In genomic region chr9:470795-471194, GRCh38 we compare ENCODE assay signal across 8 cellular contexts. TPM values are rescaled to one million over a fixed set of nuclear protein-coding genes. Genes with fewer than 3 reads are reported as not detected.
A peak's percentile ranks its signal among the peaks of the same experiment; 100 is the strongest.
DNase-seq lines count a peak whose midpoint lies in the region; ATAC-seq and TF ChIP-seq lines count a peak whose summit lies in the region.

No MANE protein-coding gene starts in this region.

- H3K4me2 ChIP-seq in BLaER1 (peak overlapping the region; percentile 86), Loucy (ENCODE audit: low read depth, low read length, poor library complexity, severe bottlenecking) (peak overlapping the region; percentile 98)

- H3K27me3 ChIP-seq in BLaER1 (no peaks in the 10 kb centered on the region), Loucy (ENCODE audit: insufficient read depth, low read length, poor library complexity, severe bottlenecking) (no peaks in the 10 kb centered on the region), dorsolateral prefrontal cortex (no peaks in the 10 kb centered on the region)

- H4K20me1 ChIP-seq in BLaER1 (no peaks in the 10 kb centered on the region), Loucy (ENCODE audit: insufficient read depth, low read length, poor library complexity, severe bottlenecking) (no peaks in the 10 kb centered on the region)

- peak overlapping the region; percentile 95 for H2AFZ ChIP-seq in Loucy (ENCODE audit: low read length)

- H3K36me3 ChIP-seq in BLaER1 (no peaks in the 10 kb centered on the region), Loucy (ENCODE audit: insufficient read depth, low read length) (peaks cover 6% of the 10 kb centered on the region; the same call in 1 of the 2 replicates)

- no peaks in the 10 kb centered on the region for H3K27me3 Mint-ChIP-seq in nephron (ENCODE audit: low read depth)

- H3K27ac ChIP-seq in BLaER1 (peak overlapping the region; percentile 60), dorsolateral prefrontal cortex (peak overlapping the region in 41 of 59 donors; percentile 4 to 94 (median 79))

- H3K4me1 ChIP-seq in BLaER1 (peaks cover 27% of the 10 kb centered on the region), Loucy (ENCODE audit: insufficient read depth, low read length, poor library complexity, severe bottlenecking) (peaks cover 15% of the 10 kb centered on the region)

- peaks cover 7% of the 10 kb centered on the region; the same call in 1 of the 2 replicates for H3F3A ChIP-seq in Loucy (ENCODE audit: low read depth)

- H3K9me3 ChIP-seq in BLaER1 (no peaks in the 10 kb centered on the region), Loucy (ENCODE audit: insufficient read depth, low read depth, low read length) (no peaks in the 10 kb centered on the region)

- no peaks in the 10 kb centered on the region for H3K9me3 Mint-ChIP-seq in nephron

- peak overlapping the region; percentile 89 to 94 (median 93) for H3K4me3 Mint-ChIP-seq in nephron

- H3K36me3 Mint-ChIP-seq in nephron (ENCODE audit: low read depth) = no peaks in the 10 kb centered on the region

- no peak for TF ChIP-seq CTCF in Loucy (conservative IDR thresholded peaks at IDR 0.05; ENCODE audit: low read length)
- no peak for TF ChIP-seq CTCF in dorsolateral prefrontal cortex (IDR thresholded peaks at IDR 0.05 in 54 of 56, conservative IDR thresholded peaks at IDR 0.05 in 2 of 56; ENCODE audit: low read depth in 1 of 56, partially characterized antibody in 56 of 56)
- no peak for TF ChIP-seq CTCF in nephron (IDR thresholded peaks at IDR 0.05; ENCODE audit: unreplicated experiment in 3 of 3)

- H3K9me2 ChIP-seq in Loucy (replicated peaks; ENCODE audit: low read depth, low read length) = no peaks in the 10 kb centered on the region

- H3K4me3 ChIP-seq in BLaER1 = peak overlapping the region; percentile 66
- peak overlapping the region; percentile 87 for H3K4me3 ChIP-seq in Loucy (ENCODE audit: low read length, poor library complexity, severe bottlenecking)
- peak overlapping the region in 58 of 59 donors; percentile 39 to 90 (median 75) for H3K4me3 ChIP-seq in dorsolateral prefrontal cortex

- intact Hi-C loops in dorsolateral prefrontal cortex (cut with DNase I) = loop anchor here in 1 of 2 donors (1.0 to 10.0 kb wide), 2 partner anchors 34 to 94 kb away; partner anchors contain the start of gene KANK1

- peaks cover 32% of the 10 kb centered on the region for H3K4me1 Mint-ChIP-seq in nephron

- peak overlapping the region; percentile 75 for H3K9ac ChIP-seq in BLaER1
- peak overlapping the region; percentile 86 for H3K9ac ChIP-seq in Loucy (ENCODE audit: low read depth, low read length, poor library complexity, severe bottlenecking)

- H3K79me2 ChIP-seq in Loucy (ENCODE audit: insufficient read depth, low read length) = peaks cover 5% of the 10 kb centered on the region; the same call in 1 of the 2 replicates

- ATAC-seq in HG03354 (IDR thresholded peaks at IDR 0.05; ENCODE audit: poor library complexity, severe bottlenecking, unreplicated experiment) = no peak
- ATAC-seq in HG03520 (IDR thresholded peaks at IDR 0.05; ENCODE audit: unreplicated experiment) = no peak

- peak overlapping the region; percentile 94 to 99 (median 97) for H3K27ac Mint-ChIP-seq in nephron

- no peak for DNase-seq in dorsolateral prefrontal cortex
- no peak for DNase-seq in germinal center (ENCODE audit: low spot score)
- no peak for DNase-seq in amniotic stem cell (lab: John Stamatoyannopoulos, UW)

RNA-seq across cellular contexts. Expression of gene KANK1, which starts 33.7 kb away (rescaled TPM):
- 100 to 1,000 TPM in 1 of 120 experiments, 10 to 100 TPM in 119; 25.0 to 113 (median 49.1) TPM for total RNA-seq in dorsolateral prefrontal cortex
